ENCODE assay signal across 1 cellular context in genomic region chr22:19260194-19260593, GRCh38.
TF ChIP-seq lines count a peak whose summit lies in the region.

No MANE protein-coding gene starts in this region.

TF ChIP-seq in IMR-90, 13 proteins besides CTCF, POLR2A, EP300 and RAD21 (continued from another document):
- TF ChIP-seq USF2 (IDR thresholded peaks at IDR 0.05; ENCODE audit: low read depth, low read length) (no peak), BHLHE40 (IDR thresholded peaks at IDR 0.05; ENCODE audit: low read depth, low read length) (no peak), NFE2L2 (IDR thresholded peaks at IDR 0.05; ENCODE audit: low read depth, low read length) (no peak), RFX5 (IDR thresholded peaks at IDR 0.05; ENCODE audit: low read depth, low read length) (no peak), MAFK (IDR thresholded peaks at IDR 0.05; ENCODE audit: low read depth, low read length) (no peak), RCOR1 (IDR thresholded peaks at IDR 0.05; ENCODE audit: insufficient replicate concordance, low read length) (no peak), SMC3 (IDR thresholded peaks at IDR 0.05; ENCODE audit: low read depth, low read length) (no peak), MAZ (IDR thresholded peaks at IDR 0.05; ENCODE audit: borderline replicate concordance, low read depth, low read length) (no peak), CHD1 (IDR thresholded peaks at IDR 0.05; ENCODE audit: low read depth, low read length) (no peak), MXI1 (IDR thresholded peaks at IDR 0.05; ENCODE audit: borderline replicate concordance, low read depth, low read length) (no peak)
- TF ChIP-seq, protein P1, sequence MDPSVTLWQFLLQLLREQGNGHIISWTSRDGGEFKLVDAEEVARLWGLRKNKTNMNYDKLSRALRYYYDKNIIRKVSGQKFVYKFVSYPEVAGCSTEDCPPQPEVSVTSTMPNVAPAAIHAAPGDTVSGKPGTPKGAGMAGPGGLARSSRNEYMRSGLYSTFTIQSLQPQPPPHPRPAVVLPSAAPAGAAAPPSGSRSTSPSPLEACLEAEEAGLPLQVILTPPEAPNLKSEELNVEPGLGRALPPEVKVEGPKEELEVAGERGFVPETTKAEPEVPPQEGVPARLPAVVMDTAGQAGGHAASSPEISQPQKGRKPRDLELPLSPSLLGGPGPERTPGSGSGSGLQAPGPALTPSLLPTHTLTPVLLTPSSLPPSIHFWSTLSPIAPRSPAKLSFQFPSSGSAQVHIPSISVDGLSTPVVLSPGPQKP (IDR thresholded peaks at IDR 0.05; ENCODE audit: borderline replicate concordance, low read depth, low read length), result no peak
